In genomic region chr9:90827181-90827866, GRCh38 we compare ENCODE assay signal across 1 cellular context.
A peak's percentile ranks its signal among the peaks of the same experiment; 100 is the strongest.
TF ChIP-seq lines count a peak whose summit lies in the region.

No MANE protein-coding gene starts in this region.

TF ChIP-seq in GM12878, 131 proteins besides CTCF, POLR2A, EP300 and RAD21 (continued from another document and continues in another):
- no peak for TF ChIP-seq CUX1 (IDR thresholded peaks at IDR 0.05; ENCODE audit: insufficient replicate concordance, low read depth, low read length)
- TF ChIP-seq MLLT1 (IDR thresholded peaks at IDR 0.05): 0 out of 2 replicates have a peak, but pooled peaks have one; percentile 39
- peak; percentile 88 for TF ChIP-seq MTA2 (IDR thresholded peaks at IDR 0.05; ENCODE audit: low read depth)
- no peak for TF ChIP-seq ASH2L (IDR thresholded peaks at IDR 0.05; ENCODE audit: borderline replicate concordance, low read depth)
- peak; percentile 62 for TF ChIP-seq DPF2 (IDR thresholded peaks at IDR 0.05)
- peak; percentile 73 for TF ChIP-seq CREM (IDR thresholded peaks at IDR 0.05; ENCODE audit: low read depth)
- TF ChIP-seq ETV6 (conservative IDR thresholded peaks at IDR 0.05 in 1 of 2, IDR thresholded peaks at IDR 0.05 in 1 of 2; ENCODE audit: borderline replicate concordance in 1 of 2, low read depth in 1 of 2): peak in 1 of 2 experiments; percentile 80; a peak in 1 of 4 replicates
- no peak for TF ChIP-seq MEF2A (IDR thresholded peaks at IDR 0.05; ENCODE audit: insufficient read depth, low read depth, low read length)
- peak; percentile 13 for TF ChIP-seq MEF2B (IDR thresholded peaks at IDR 0.05; ENCODE audit: partially characterized antibody, poor library complexity, severe bottlenecking)
- TF ChIP-seq, protein P1, sequence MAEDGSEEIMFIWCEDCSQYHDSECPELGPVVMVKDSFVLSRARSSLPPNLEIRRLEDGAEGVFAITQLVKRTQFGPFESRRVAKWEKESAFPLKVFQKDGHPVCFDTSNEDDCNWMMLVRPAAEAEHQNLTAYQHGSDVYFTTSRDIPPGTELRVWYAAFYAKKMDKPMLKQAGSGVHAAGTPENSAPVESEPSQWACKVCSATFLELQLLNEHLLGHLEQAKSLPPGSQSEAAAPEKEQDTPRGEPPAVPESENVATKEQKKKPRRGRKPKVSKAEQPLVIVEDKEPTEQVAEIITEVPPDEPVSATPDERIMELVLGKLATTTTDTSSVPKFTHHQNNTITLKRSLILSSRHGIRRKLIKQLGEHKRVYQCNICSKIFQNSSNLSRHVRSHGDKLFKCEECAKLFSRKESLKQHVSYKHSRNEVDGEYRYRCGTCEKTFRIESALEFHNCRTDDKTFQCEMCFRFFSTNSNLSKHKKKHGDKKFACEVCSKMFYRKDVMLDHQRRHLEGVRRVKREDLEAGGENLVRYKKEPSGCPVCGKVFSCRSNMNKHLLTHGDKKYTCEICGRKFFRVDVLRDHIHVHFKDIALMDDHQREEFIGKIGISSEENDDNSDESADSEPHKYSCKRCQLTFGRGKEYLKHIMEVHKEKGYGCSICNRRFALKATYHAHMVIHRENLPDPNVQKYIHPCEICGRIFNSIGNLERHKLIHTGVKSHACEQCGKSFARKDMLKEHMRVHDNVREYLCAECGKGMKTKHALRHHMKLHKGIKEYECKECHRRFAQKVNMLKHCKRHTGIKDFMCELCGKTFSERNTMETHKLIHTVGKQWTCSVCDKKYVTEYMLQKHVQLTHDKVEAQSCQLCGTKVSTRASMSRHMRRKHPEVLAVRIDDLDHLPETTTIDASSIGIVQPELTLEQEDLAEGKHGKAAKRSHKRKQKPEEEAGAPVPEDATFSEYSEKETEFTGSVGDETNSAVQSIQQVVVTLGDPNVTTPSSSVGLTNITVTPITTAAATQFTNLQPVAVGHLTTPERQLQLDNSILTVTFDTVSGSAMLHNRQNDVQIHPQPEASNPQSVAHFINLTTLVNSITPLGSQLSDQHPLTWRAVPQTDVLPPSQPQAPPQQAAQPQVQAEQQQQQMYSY (CRISPR knock-in tag; IDR thresholded peaks at IDR 0.05): no peak
- 0 out of 4 replicates have a peak, but pooled peaks of 1 of the 2 experiments have one; percentile 30 for TF ChIP-seq SRF (IDR thresholded peaks at IDR 0.05; ENCODE audit: low read depth in 2 of 2, low read length in 2 of 2)
- TF ChIP-seq NBN (IDR thresholded peaks at IDR 0.05): no peak; the same call in 1 of the 2 replicates
- peak; percentile 90 for TF ChIP-seq IKZF1 (conservative IDR thresholded peaks at IDR 0.05)
- 0 out of 2 replicates have a peak, but pooled peaks have one; percentile 62 for TF ChIP-seq PAX5 (IDR thresholded peaks at IDR 0.05; ENCODE audit: borderline replicate concordance, low read depth, low read length)
- TF ChIP-seq, protein P2, sequence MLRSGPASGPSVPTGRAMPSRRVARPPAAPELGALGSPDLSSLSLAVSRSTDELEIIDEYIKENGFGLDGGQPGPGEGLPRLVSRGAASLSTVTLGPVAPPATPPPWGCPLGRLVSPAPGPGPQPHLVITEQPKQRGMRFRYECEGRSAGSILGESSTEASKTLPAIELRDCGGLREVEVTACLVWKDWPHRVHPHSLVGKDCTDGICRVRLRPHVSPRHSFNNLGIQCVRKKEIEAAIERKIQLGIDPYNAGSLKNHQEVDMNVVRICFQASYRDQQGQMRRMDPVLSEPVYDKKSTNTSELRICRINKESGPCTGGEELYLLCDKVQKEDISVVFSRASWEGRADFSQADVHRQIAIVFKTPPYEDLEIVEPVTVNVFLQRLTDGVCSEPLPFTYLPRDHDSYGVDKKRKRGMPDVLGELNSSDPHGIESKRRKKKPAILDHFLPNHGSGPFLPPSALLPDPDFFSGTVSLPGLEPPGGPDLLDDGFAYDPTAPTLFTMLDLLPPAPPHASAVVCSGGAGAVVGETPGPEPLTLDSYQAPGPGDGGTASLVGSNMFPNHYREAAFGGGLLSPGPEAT (IDR thresholded peaks at IDR 0.05; ENCODE audit: low read depth): peak; percentile 75
- TF ChIP-seq SPI1 (IDR thresholded peaks at IDR 0.05; ENCODE audit: borderline replicate concordance, insufficient read depth, low read depth, low read length): peak; percentile 99
- TF ChIP-seq, protein P3, sequence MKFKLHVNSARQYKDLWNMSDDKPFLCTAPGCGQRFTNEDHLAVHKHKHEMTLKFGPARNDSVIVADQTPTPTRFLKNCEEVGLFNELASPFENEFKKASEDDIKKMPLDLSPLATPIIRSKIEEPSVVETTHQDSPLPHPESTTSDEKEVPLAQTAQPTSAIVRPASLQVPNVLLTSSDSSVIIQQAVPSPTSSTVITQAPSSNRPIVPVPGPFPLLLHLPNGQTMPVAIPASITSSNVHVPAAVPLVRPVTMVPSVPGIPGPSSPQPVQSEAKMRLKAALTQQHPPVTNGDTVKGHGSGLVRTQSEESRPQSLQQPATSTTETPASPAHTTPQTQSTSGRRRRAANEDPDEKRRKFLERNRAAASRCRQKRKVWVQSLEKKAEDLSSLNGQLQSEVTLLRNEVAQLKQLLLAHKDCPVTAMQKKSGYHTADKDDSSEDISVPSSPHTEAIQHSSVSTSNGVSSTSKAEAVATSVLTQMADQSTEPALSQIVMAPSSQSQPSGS (IDR thresholded peaks at IDR 0.05; ENCODE audit: low read length): peak; percentile 74
- TF ChIP-seq ATF7 (IDR thresholded peaks at IDR 0.05; ENCODE audit: low read depth): peak; percentile 85
- peak; percentile 85 to 87 for TF ChIP-seq BHLHE40 (IDR thresholded peaks at IDR 0.05; ENCODE audit: borderline replicate concordance in 1 of 2, low read depth in 2 of 2, low read length in 1 of 2)
- peak; percentile 35 for TF ChIP-seq PBX3 (IDR thresholded peaks at IDR 0.05; ENCODE audit: insufficient replicate concordance, low read depth, low read length)
- peak; percentile 53; the same call in 1 of the 2 replicates for TF ChIP-seq CREB1 (IDR thresholded peaks at IDR 0.05; ENCODE audit: low read depth)
- TF ChIP-seq E2F8 (IDR thresholded peaks at IDR 0.05; ENCODE audit: low read depth, partially characterized antibody): no peak
- TF ChIP-seq EGR1 (IDR thresholded peaks at IDR 0.05; ENCODE audit: borderline replicate concordance in 1 of 2, low read depth in 2 of 2, low read length in 2 of 2): no peak
- TF ChIP-seq IRF4 (IDR thresholded peaks at IDR 0.05; ENCODE audit: low read depth, low read length): peak; percentile 62; the same call in 1 of the 2 replicates
- 0 out of 2 replicates have a peak, but pooled peaks have one; percentile 65 for TF ChIP-seq ZNF24 (IDR thresholded peaks at IDR 0.05)
- TF ChIP-seq GABPA (IDR thresholded peaks at IDR 0.05; ENCODE audit: low read depth): 0 out of 2 replicates have a peak, but pooled peaks have one; percentile 10
- peak; percentile 75 for TF ChIP-seq NFIC (IDR thresholded peaks at IDR 0.05; ENCODE audit: low read depth, low read length)
- peak; percentile 98 for TF ChIP-seq POU2F2 (IDR thresholded peaks at IDR 0.05; ENCODE audit: borderline replicate concordance, low read depth, low read length)
- peak; percentile 42; the same call in 1 of the 2 replicates for TF ChIP-seq TCF12 (IDR thresholded peaks at IDR 0.05; ENCODE audit: low read depth, low read length)
- peak; percentile 69; the same call in 1 of the 2 replicates for TF ChIP-seq TCF3 (IDR thresholded peaks at IDR 0.05; ENCODE audit: borderline replicate concordance, insufficient read depth, low read depth, low read length)
- peak; percentile 71; the same call in 1 of the 2 replicates for TF ChIP-seq RUNX3 (IDR thresholded peaks at IDR 0.05; ENCODE audit: low read length)
- no peak for TF ChIP-seq SUPT20H (IDR thresholded peaks at IDR 0.05; ENCODE audit: borderline replicate concordance, control insufficient read depth, low read depth, low read length)
- TF ChIP-seq SP1 (IDR thresholded peaks at IDR 0.05; ENCODE audit: low read depth, low read length): peak; percentile 45
- TF ChIP-seq, protein P4, sequence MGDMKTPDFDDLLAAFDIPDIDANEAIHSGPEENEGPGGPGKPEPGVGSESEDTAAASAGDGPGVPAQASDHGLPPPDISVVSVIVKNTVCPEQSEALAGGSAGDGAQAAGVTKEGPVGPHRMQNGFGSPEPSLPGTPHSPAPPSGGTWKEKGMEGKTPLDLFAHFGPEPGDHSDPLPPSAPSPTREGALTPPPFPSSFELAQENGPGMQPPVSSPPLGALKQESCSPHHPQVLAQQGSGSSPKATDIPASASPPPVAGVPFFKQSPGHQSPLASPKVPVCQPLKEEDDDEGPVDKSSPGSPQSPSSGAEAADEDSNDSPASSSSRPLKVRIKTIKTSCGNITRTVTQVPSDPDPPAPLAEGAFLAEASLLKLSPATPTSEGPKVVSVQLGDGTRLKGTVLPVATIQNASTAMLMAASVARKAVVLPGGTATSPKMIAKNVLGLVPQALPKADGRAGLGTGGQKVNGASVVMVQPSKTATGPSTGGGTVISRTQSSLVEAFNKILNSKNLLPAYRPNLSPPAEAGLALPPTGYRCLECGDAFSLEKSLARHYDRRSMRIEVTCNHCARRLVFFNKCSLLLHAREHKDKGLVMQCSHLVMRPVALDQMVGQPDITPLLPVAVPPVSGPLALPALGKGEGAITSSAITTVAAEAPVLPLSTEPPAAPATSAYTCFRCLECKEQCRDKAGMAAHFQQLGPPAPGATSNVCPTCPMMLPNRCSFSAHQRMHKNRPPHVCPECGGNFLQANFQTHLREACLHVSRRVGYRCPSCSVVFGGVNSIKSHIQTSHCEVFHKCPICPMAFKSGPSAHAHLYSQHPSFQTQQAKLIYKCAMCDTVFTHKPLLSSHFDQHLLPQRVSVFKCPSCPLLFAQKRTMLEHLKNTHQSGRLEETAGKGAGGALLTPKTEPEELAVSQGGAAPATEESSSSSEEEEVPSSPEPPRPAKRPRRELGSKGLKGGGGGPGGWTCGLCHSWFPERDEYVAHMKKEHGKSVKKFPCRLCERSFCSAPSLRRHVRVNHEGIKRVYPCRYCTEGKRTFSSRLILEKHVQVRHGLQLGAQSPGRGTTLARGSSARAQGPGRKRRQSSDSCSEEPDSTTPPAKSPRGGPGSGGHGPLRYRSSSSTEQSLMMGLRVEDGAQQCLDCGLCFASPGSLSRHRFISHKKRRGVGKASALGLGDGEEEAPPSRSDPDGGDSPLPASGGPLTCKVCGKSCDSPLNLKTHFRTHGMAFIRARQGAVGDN (IDR thresholded peaks at IDR 0.05): 0 out of 2 replicates have a peak, but pooled peaks have one; percentile 16
